In the genomic region with DNA sequence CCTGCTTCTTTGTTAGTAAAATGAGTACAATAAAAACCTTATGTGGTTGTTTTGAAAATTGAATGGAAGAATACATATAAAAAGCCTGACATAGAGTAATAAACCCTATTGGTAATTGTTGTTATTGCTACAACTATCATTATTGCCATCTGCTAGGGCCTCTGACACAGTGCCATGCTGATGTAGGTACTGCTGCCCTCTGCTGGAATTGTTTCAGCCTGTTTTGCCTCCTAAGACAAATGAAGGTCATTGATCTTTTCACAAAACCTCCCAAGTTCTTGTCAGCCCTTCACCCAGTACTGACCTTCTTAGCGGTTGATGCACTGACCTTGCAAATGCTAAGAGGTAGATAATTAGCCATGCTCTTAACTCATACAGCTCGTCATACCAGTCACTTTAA, we compare ENCODE assay signal across 8 cellular contexts.
DNase-seq lines count a peak whose midpoint lies in the region; ATAC-seq and TF ChIP-seq lines count a peak whose summit lies in the region.

No MANE protein-coding gene starts in this region.

- POLR2A ChIA-PET in IMR-90 (lab: Charles Lee; ENCODE audit: unreplicated experiment) = no interaction called here

- no peaks in the 10 kb centered on the region for H3K9me3 Mint-ChIP-seq in nephron progenitor cell

- H3K79me1 ChIP-seq in IMR-90 (ENCODE audit: low read depth in 1 of 2, low read length in 2 of 2) = no peaks in the 10 kb centered on the region

- no peaks in the 10 kb centered on the region for H4K20me1 ChIP-seq in IMR-90 (ENCODE audit: insufficient read depth, low read length)

- no peaks in the 10 kb centered on the region; the same call in 1 of the 2 replicates for H3K9me3 ChIP-seq in IMR-90 (ENCODE audit: control insufficient read depth, insufficient read depth, low read length)

- no peaks in the 10 kb centered on the region for H3K4me1 ChIP-seq in IMR-90 (ENCODE audit: control insufficient read depth, insufficient read depth, low read length)

- H2AK5ac ChIP-seq in IMR-90 (ENCODE audit: low read depth, low read length) = no peak overlapping the region

- no peak overlapping the region for H3K9ac ChIP-seq in IMR-90 (ENCODE audit: low read depth, low read length)

- H3K36me3 Mint-ChIP-seq in nephron progenitor cell (ENCODE audit: low read depth) = no peaks in the 10 kb centered on the region

- no peaks in the 10 kb centered on the region for H3K36me3 ChIP-seq in IMR-90 (ENCODE audit: control insufficient read depth, insufficient read depth, low read length)

- H2BK15ac ChIP-seq in IMR-90 (ENCODE audit: low read depth, low read length) = no peak overlapping the region

- TF ChIP-seq POLR2A in IMR-90 (IDR thresholded peaks at IDR 0.05; ENCODE audit: low read depth, low read length) = no peak

- no peak overlapping the region for H3K27ac Mint-ChIP-seq in nephron progenitor cell

- ATAC-seq in IMR-90 (ENCODE audit: low read depth) = no peak

- H2AK9ac ChIP-seq in IMR-90 (replicated peaks; ENCODE audit: low read depth, low read length, poor library complexity) = no peak overlapping the region

- no peaks in the 10 kb centered on the region for H3K4me1 Mint-ChIP-seq in nephron progenitor cell

- H3K4me3 ChIP-seq in IMR-90 (ENCODE audit: insufficient read depth, low read depth, low read length) (no peak overlapping the region), astrocyte of the spinal cord (ENCODE audit: low read depth, low read length) (no peak overlapping the region)

- H2BK5ac ChIP-seq in IMR-90 (ENCODE audit: low read depth, low read length, poor library complexity, severe bottlenecking) = no peak overlapping the region

- H4K91ac ChIP-seq in IMR-90 (ENCODE audit: insufficient read depth, low read depth, low read length) = no peak overlapping the region

- H2AFZ ChIP-seq in IMR-90 (replicated peaks; ENCODE audit: low read length, poor library complexity) = no peak overlapping the region

- no peak overlapping the region for H2BK20ac ChIP-seq in IMR-90 (ENCODE audit: low read depth, low read length)

- dilution Hi-C loops in IMR-90 (cut with HindIII; ENCODE audit: low sequenced_read_pairs, unreplicated experiment) = no loop called here

- H3K27ac ChIP-seq in IMR-90 (ENCODE audit: insufficient read depth, low read length) = no peak overlapping the region

- H3K14ac ChIP-seq in IMR-90 (replicated peaks; ENCODE audit: low read depth, low read length) = no peak overlapping the region

- H4K8ac ChIP-seq in IMR-90 (ENCODE audit: low read depth in 2 of 2, low read length in 2 of 2) = no peak overlapping the region

- CTCF ChIA-PET in IMR-90 (lab: Yijun Ruan, JAX) = no interaction called here

- WGBS in IMR-90 (ENCODE audit: extremely low coverage in 2 of 2, insufficient read length in 1 of 2), 2 experiments = no CpG with 5 or more reads among the region's 2 CpGs

- no peak overlapping the region for H3K4me3 Mint-ChIP-seq in nephron progenitor cell

- no peak overlapping the region for H3K23ac ChIP-seq in IMR-90 (ENCODE audit: low read depth, low read length)

- in situ Hi-C loops in ACHN (cut with HindIII; ENCODE audit: low pct_ligation_motif_present, low pct_unique_long_range_greater_than_20kb, low sequenced_read_pairs) (no loop called here), IMR-90 (cut with MboI; ENCODE audit: low sequenced_read_pairs) (no loop called here), astrocyte of the spinal cord (cut with HindIII; ENCODE audit: low sequenced_read_pairs) (no loop called here)

- no peaks in the 10 kb centered on the region for H3K9me1 ChIP-seq in IMR-90 (ENCODE audit: insufficient read depth, low read length)

- H3K4me2 ChIP-seq in IMR-90 (ENCODE audit: low read depth, low read length) = no peak overlapping the region

- H2BK120ac ChIP-seq in IMR-90 (ENCODE audit: low read depth, low read length) = no peak overlapping the region

- no peak overlapping the region for H3K4ac ChIP-seq in IMR-90 (ENCODE audit: low read depth, low read length)

- DNase-seq in ACHN = peak; percentile 47
- DNase-seq in IMR-90 = no peak
- peak; percentile 2 for DNase-seq in astrocyte of the spinal cord (ENCODE audit: low read depth, low spot score)
- peak; percentile 40 for DNase-seq in nephron progenitor cell
- DNase-seq in NCI-H345 treated with DMSO at 0.1 percent for 48 hours (lab: John Stamatoyannopoulos, UW; ENCODE audit: unreplicated experiment) = no peak
- DNase-seq in midbrain (lab: John Stamatoyannopoulos, UW) = no peak
- no peak for DNase-seq in DMS153 (lab: John Stamatoyannopoulos, UW)

- TF ChIP-seq RAD21 in IMR-90 (IDR thresholded peaks at IDR 0.05; ENCODE audit: low read length) = no peak

- peaks cover 4% of the 10 kb centered on the region for H3K27me3 Mint-ChIP-seq in nephron progenitor cell (ENCODE audit: low read depth, poor library complexity)

- no peak overlapping the region for H3K18ac ChIP-seq in IMR-90 (ENCODE audit: low read depth, low read length)

- H3K56ac ChIP-seq in IMR-90 (ENCODE audit: extremely low read depth, insufficient read depth, low read length) = no peak overlapping the region

- intact Hi-C loops in IMR-90 (cut with micrococcal nuclease) = no loop called here

- no peak overlapping the region for H4K5ac ChIP-seq in IMR-90 (ENCODE audit: low read depth, low read length)

- no TSS peak for BruUV-seq in IMR-90 (replicated peaks; lab: Mats Ljungman, UMichigan)

- TF ChIP-seq CTCF in GM12874 (IDR thresholded peaks at IDR 0.05; ENCODE audit: insufficient read depth, low read depth, low read length) = peak; percentile 40
- TF ChIP-seq CTCF in IMR-90 (conservative IDR thresholded peaks at IDR 0.05; ENCODE audit: low read depth, low read length) = 0 out of 2 replicates have a peak, but pooled peaks have one; percentile 11
- TF ChIP-seq CTCF in astrocyte of the spinal cord (IDR thresholded peaks at IDR 0.05; ENCODE audit: low read depth, low read length) = peak; percentile 45
- TF ChIP-seq CTCF in nephron progenitor cell (IDR thresholded peaks at IDR 0.05) = peak; percentile 66

- H3K27me3 ChIP-seq in IMR-90 (ENCODE audit: control insufficient read depth, insufficient read depth, low read length) = no peaks in the 10 kb centered on the region

TF ChIP-seq in IMR-90, 13 proteins besides CTCF, POLR2A, EP300 and RAD21:
- TF ChIP-seq MXI1 (IDR thresholded peaks at IDR 0.05; ENCODE audit: borderline replicate concordance, low read depth, low read length) (no peak), SMC3 (IDR thresholded peaks at IDR 0.05; ENCODE audit: low read depth, low read length) (no peak), RCOR1 (IDR thresholded peaks at IDR 0.05; ENCODE audit: insufficient replicate concordance, low read length) (no peak), FOS (IDR thresholded peaks at IDR 0.05; ENCODE audit: low read depth, low read length) (no peak), RFX5 (IDR thresholded peaks at IDR 0.05; ENCODE audit: low read depth, low read length) (no peak), BHLHE40 (IDR thresholded peaks at IDR 0.05; ENCODE audit: low read depth, low read length) (no peak), CEBPB (IDR thresholded peaks at IDR 0.05; ENCODE audit: low read depth, low read length) (no peak), MAFK (IDR thresholded peaks at IDR 0.05; ENCODE audit: low read depth, low read length) (no peak), MAZ (IDR thresholded peaks at IDR 0.05; ENCODE audit: borderline replicate concordance, low read depth, low read length) (no peak), CHD1 (IDR thresholded peaks at IDR 0.05; ENCODE audit: low read depth, low read length) (no peak)
- TF ChIP-seq, protein P1, sequence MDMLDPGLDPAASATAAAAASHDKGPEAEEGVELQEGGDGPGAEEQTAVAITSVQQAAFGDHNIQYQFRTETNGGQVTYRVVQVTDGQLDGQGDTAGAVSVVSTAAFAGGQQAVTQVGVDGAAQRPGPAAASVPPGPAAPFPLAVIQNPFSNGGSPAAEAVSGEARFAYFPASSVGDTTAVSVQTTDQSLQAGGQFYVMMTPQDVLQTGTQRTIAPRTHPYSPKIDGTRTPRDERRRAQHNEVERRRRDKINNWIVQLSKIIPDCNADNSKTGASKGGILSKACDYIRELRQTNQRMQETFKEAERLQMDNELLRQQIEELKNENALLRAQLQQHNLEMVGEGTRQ (IDR thresholded peaks at IDR 0.05; ENCODE audit: low read depth, low read length) = no peak

Comparison
In these comparisons a context has a peak if more than half of its experiments do, and no peak if none do; other contexts are left out.
1. DNase-seq: peak in ACHN (single experiment), astrocyte of the spinal cord (single experiment) and nephron progenitor cell (single experiment); none in IMR-90 (single experiment), NCI-H345 treated with DMSO at 0.1 percent for 48 hours (single experiment), midbrain (single experiment) and DMS153 (single experiment).
2. CTCF ChIP-seq: peak in every context shown above with its lines; median percentile 66 in nephron progenitor cell; 45 in astrocyte of the spinal cord; 40 in GM12874; 11 in IMR-90.